In genomic region chr16:8964462-8964861, GRCh38 we compare ENCODE assay signal across 8 cellular contexts. TPM values are rescaled to one million over a fixed set of nuclear protein-coding genes. Genes with fewer than 3 reads are reported as not detected.
A peak's percentile ranks its signal among the peaks of the same experiment; 100 is the strongest.
DNase-seq lines count a peak whose midpoint lies in the region; ATAC-seq and TF ChIP-seq lines count a peak whose summit lies in the region.

No MANE protein-coding gene starts in this region.

- H3K27ac Mint-ChIP-seq in activated CD8-positive, alpha-beta T cell treated with anti-CD3 and anti-CD28 coated beads for 36 hours, result peak overlapping the region; percentile 71
- peak overlapping the region; percentile 75 for H3K27ac Mint-ChIP-seq in stimulated activated naive B cell treated with anti-CD40 and anti-IgM and Interleukin-4, amounts not matched to agents 10 μg/mL and 1 μg/mL and 100 μg/mL, for 72 hours

- H3K9ac ChIP-seq in iPS-15b (ENCODE audit: low read depth, low read length), result no peak overlapping the region

- H3K36me3 ChIP-seq in iPS-15b (ENCODE audit: control insufficient read depth, insufficient read depth, low read length), result no peaks in the 10 kb centered on the region

- intact Hi-C loops in activated CD8-positive, alpha-beta T cell treated with anti-CD3 and anti-CD28 coated beads for 36 hours (cut with micrococcal nuclease), result loop anchor here (5.0 kb wide), 1 partner anchor 128 kb away; the partner anchor contains the start of gene HAPSTR1

- no peaks in the 10 kb centered on the region for H3K9me3 Mint-ChIP-seq in activated CD8-positive, alpha-beta T cell treated with anti-CD3 and anti-CD28 coated beads for 36 hours
- no peaks in the 10 kb centered on the region for H3K9me3 Mint-ChIP-seq in stimulated activated naive B cell treated with anti-CD40 and anti-IgM and Interleukin-4, amounts not matched to agents 10 μg/mL and 1 μg/mL and 100 μg/mL, for 72 hours

- no peak for ATAC-seq in activated CD8-positive, alpha-beta T cell treated with anti-CD3 and anti-CD28 coated beads for 36 hours
- ATAC-seq in stimulated activated naive B cell treated with anti-CD40 and anti-IgM and Interleukin-4, amounts not matched to agents 10 μg/mL and 1 μg/mL and 100 μg/mL, for 72 hours (replicated peaks), result no peak

- H3K9me3 ChIP-seq in iPS-15b (ENCODE audit: control insufficient read depth, insufficient read depth, low read length), result no peaks in the 10 kb centered on the region

- no peak for DNase-seq in HFF-Myc (ENCODE audit: extremely low read depth, low read depth)
- no peak for DNase-seq in activated CD8-positive, alpha-beta T cell treated with anti-CD3 and anti-CD28 coated beads for 36 hours
- DNase-seq in stimulated activated naive B cell treated with anti-CD40 and anti-IgM and Interleukin-4, amounts not matched to agents 10 μg/mL and 1 μg/mL and 100 μg/mL, for 72 hours, result no peak
- no peak for DNase-seq in ACHN
- DNase-seq in hippocampal formation (lab: John Stamatoyannopoulos, UW), result no peak
- no peak for DNase-seq in SHP77 treated with DMSO at 0.1 percent for 48 hours (lab: John Stamatoyannopoulos, UW)
- DNase-seq in dermis blood vessel endothelial cell, result no peak

- no peak for TF ChIP-seq CTCF in HFF-Myc (IDR thresholded peaks at IDR 0.05; ENCODE audit: low read depth, low read length, missing control alignments)
- TF ChIP-seq CTCF in activated CD8-positive, alpha-beta T cell treated with anti-CD3 and anti-CD28 coated beads for 36 hours (IDR thresholded peaks at IDR 0.05), result no peak

- peaks cover 14% of the 10 kb centered on the region for H3K36me3 Mint-ChIP-seq in activated CD8-positive, alpha-beta T cell treated with anti-CD3 and anti-CD28 coated beads for 36 hours (ENCODE audit: low read depth)
- H3K36me3 Mint-ChIP-seq in stimulated activated naive B cell treated with anti-CD40 and anti-IgM and Interleukin-4, amounts not matched to agents 10 μg/mL and 1 μg/mL and 100 μg/mL, for 72 hours, result peaks cover 13 to 14% of the 10 kb centered on the region in 2 donors

- POLR2A ChIA-PET in activated CD8-positive, alpha-beta T cell treated with anti-CD3 and anti-CD28 coated beads for 36 hours (lab: Charles Lee), result no interaction called here

- peaks cover under 1% of the 10 kb centered on the region for H3K27me3 Mint-ChIP-seq in activated CD8-positive, alpha-beta T cell treated with anti-CD3 and anti-CD28 coated beads for 36 hours
- H3K27me3 Mint-ChIP-seq in stimulated activated naive B cell treated with anti-CD40 and anti-IgM and Interleukin-4, amounts not matched to agents 10 μg/mL and 1 μg/mL and 100 μg/mL, for 72 hours, result no peaks in the 10 kb centered on the region

- H3K4me3 ChIP-seq in HFF-Myc (replicated peaks; ENCODE audit: low read depth, low read length) (peak overlapping the region; percentile 50), iPS-15b (ENCODE audit: low read depth, low read length) (peak overlapping the region; percentile 36)

- peaks cover 24% of the 10 kb centered on the region for H3K4me1 ChIP-seq in iPS-15b (ENCODE audit: control insufficient read depth, insufficient read depth, low read length)

- in situ Hi-C loops in ACHN (cut with HindIII; ENCODE audit: low pct_ligation_motif_present, low pct_unique_long_range_greater_than_20kb, low sequenced_read_pairs), result no loop called here

- CTCF ChIA-PET in activated CD8-positive, alpha-beta T cell treated with anti-CD3 and anti-CD28 coated beads for 36 hours (lab: Charles Lee), result interaction anchor here (1.0 to 1.5 kb wide), 3 partner anchors 28 to 83 kb away, joined by 3 to 7 read pairs (median 6); no protein-coding TSS in a partner anchor

- H3K4me3 Mint-ChIP-seq in activated CD8-positive, alpha-beta T cell treated with anti-CD3 and anti-CD28 coated beads for 36 hours, result peak overlapping the region; percentile 68
- H3K4me3 Mint-ChIP-seq in stimulated activated naive B cell treated with anti-CD40 and anti-IgM and Interleukin-4, amounts not matched to agents 10 μg/mL and 1 μg/mL and 100 μg/mL, for 72 hours, result peak overlapping the region; percentile 64 to 78

- H3K4me1 Mint-ChIP-seq in activated CD8-positive, alpha-beta T cell treated with anti-CD3 and anti-CD28 coated beads for 36 hours (ENCODE audit: low read depth), result peaks cover 22% of the 10 kb centered on the region
- peaks cover 35 to 52% of the 10 kb centered on the region in 2 donors for H3K4me1 Mint-ChIP-seq in stimulated activated naive B cell treated with anti-CD40 and anti-IgM and Interleukin-4, amounts not matched to agents 10 μg/mL and 1 μg/mL and 100 μg/mL, for 72 hours

- H3K27me3 ChIP-seq in iPS-15b (ENCODE audit: control insufficient read depth, insufficient read depth, low read length), result no peaks in the 10 kb centered on the region

RNA-seq across cellular contexts. Expression of gene USP7, which starts 0.8 kb away (rescaled TPM):
- total RNA-seq in activated CD8-positive, alpha-beta T cell treated with anti-CD3 and anti-CD28 coated beads for 36 hours, result 100 to 1,000 TPM; 155 to 163 TPM
- total RNA-seq in dermis blood vessel endothelial cell, result 61.3 and 72.1 TPM in 2 replicates
